ENCODE assay signal across 7 cellular contexts in the genomic region with DNA sequence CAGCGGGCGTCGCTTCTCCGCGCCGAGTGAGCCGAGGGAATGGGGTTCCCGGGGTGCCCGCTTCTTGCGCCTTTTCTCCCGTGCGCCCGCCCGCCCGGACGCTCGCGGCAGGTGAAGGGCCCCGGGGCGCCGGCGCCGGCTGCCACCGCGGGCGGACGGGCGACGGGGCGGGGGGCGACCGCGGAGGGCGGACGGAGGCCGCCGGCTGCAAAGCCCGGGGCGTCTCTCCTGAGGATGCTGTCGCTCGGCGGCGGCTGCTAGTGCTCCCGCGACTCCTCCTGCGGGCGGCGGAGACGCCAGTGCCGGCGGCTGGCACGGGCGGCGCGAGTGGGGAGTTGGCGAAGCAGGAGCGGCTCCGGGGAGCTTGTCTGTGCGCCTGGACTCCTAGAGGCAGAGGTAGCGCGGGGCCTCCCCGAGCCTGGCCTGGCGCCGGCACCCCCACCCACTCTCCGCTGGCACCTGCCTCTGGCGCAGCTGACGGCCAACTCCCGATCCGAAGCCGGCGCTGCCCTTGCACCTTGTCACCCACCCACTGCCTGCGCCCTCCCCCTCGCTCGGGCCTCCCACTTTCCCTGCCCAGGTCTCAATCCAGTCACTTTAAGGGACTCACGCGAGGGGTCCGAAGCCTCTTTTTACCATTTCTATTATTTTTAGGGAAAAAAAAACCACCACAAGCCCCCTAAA. TPM values are rescaled to one million over a fixed set of nuclear protein-coding genes. Genes with fewer than 3 reads are reported as not detected.
DNase-seq lines count a peak whose midpoint lies in the region; ATAC-seq and FAIRE-seq lines count a peak whose summit lies in the region.

A gene (minus strand): TSS at position 487 of the 684 bp plus-strand sequence. CDS start 701 bp downstream, outside the sequence.

- peaks cover 63% of the 10 kb centered on the region for H3K27me3 Mint-ChIP-seq in activated CD8-positive, alpha-beta T cell treated with anti-CD3 and anti-CD28 coated beads, Interleukin-2, amount 10 ng/mL, durations not matched to agents 7 days and 5 days (ENCODE audit: low read depth)

- H3K4me3 ChIP-seq in HUES64 (ENCODE audit: low read length), result peak within 1 kb of the TSS; percentile 64

- WGBS in HUES64, result under 1% methylated on average over 77 of the region's 77 CpGs

- H3K27ac ChIP-seq in HUES64 (ENCODE audit: low read depth, low read length), result peak within 1 kb of the TSS; percentile 7; the same call in 1 of the 2 replicates

- peak; percentile 43 for ATAC-seq in activated CD8-positive, alpha-beta T cell treated with anti-CD3 and anti-CD28 coated beads, Interleukin-2, amount 10 ng/mL, durations not matched to agents 7 days and 5 days
- no peak for ATAC-seq in GM18498 (IDR thresholded peaks at IDR 0.05; ENCODE audit: unreplicated experiment)
- no peak for ATAC-seq in GM21423 (IDR thresholded peaks at IDR 0.05; ENCODE audit: unreplicated experiment)

- CTCF ChIA-PET in activated CD8-positive, alpha-beta T cell treated with anti-CD3 and anti-CD28 coated beads, Interleukin-2, amount 10 ng/mL, durations not matched to agents 7 days and 5 days (lab: Charles Lee), result no interaction called here

- no peaks in the 10 kb centered on the region for H3K9me3 ChIP-seq in HUES64 (ENCODE audit: insufficient read depth, low read depth, low read length)

- peaks cover 11% of the 10 kb centered on the region for H3K4me1 Mint-ChIP-seq in activated CD8-positive, alpha-beta T cell treated with anti-CD3 and anti-CD28 coated beads, Interleukin-2, amount 10 ng/mL, durations not matched to agents 7 days and 5 days (ENCODE audit: low read depth)

- no peaks in the 10 kb centered on the region for H3K36me3 ChIP-seq in HUES64 (ENCODE audit: insufficient read depth, low read length)

- H3K27me3 ChIP-seq in HUES64 (ENCODE audit: insufficient read depth, low read length), result peaks cover 41% of the 10 kb centered on the region

- H3K9ac ChIP-seq in HUES64 (ENCODE audit: low read depth, low read length), result peak within 1 kb of the TSS; percentile 68

- POLR2A ChIA-PET in activated CD8-positive, alpha-beta T cell treated with anti-CD3 and anti-CD28 coated beads, Interleukin-2, amount 10 ng/mL, durations not matched to agents 7 days and 5 days (lab: Charles Lee), result no interaction called here

- H3K36me3 Mint-ChIP-seq in activated CD8-positive, alpha-beta T cell treated with anti-CD3 and anti-CD28 coated beads, Interleukin-2, amount 10 ng/mL, durations not matched to agents 7 days and 5 days (ENCODE audit: low read depth), result no peaks in the 10 kb centered on the region

- H3K4me3 Mint-ChIP-seq in activated CD8-positive, alpha-beta T cell treated with anti-CD3 and anti-CD28 coated beads, Interleukin-2, amount 10 ng/mL, durations not matched to agents 7 days and 5 days, result no peak within 1 kb of the TSS

- DNase-seq in activated CD8-positive, alpha-beta T cell treated with anti-CD3 and anti-CD28 coated beads, Interleukin-2, amount 10 ng/mL, durations not matched to agents 7 days and 5 days, result no peak
- peak; percentile 32 to 51 for DNase-seq in frontal cortex (ENCODE audit: low spot score in 2 of 2)
- DNase-seq in occipital lobe (lab: John Stamatoyannopoulos, UW), result peak; percentile 24
- DNase-seq in C1 segment of cervical spinal cord (lab: John Stamatoyannopoulos, UW), result no peak

- H3K9me3 Mint-ChIP-seq in activated CD8-positive, alpha-beta T cell treated with anti-CD3 and anti-CD28 coated beads, Interleukin-2, amount 10 ng/mL, durations not matched to agents 7 days and 5 days (ENCODE audit: insufficient read depth), result no peaks in the 10 kb centered on the region

- H3K4me1 ChIP-seq in HUES64 (ENCODE audit: insufficient read depth, low read length), result peaks cover 32% of the 10 kb centered on the region

- no peak within 1 kb of the TSS for H3K27ac Mint-ChIP-seq in activated CD8-positive, alpha-beta T cell treated with anti-CD3 and anti-CD28 coated beads, Interleukin-2, amount 10 ng/mL, durations not matched to agents 7 days and 5 days

- no peak for FAIRE-seq in frontal cortex (lab: Jason Lieb, UNC)

RNA-seq across cellular contexts. Expression of the gene that starts here (rescaled TPM):
- 5.6 TPM for polyA plus RNA-seq in HUES64 (2013, experiment 1 of 2)
- 3.9 TPM for polyA plus RNA-seq in HUES64 (2013, experiment 2 of 2)
- total RNA-seq in activated CD8-positive, alpha-beta T cell treated with anti-CD3 and anti-CD28 coated beads, Interleukin-2, amount 10 ng/mL, durations not matched to agents 7 days and 5 days, result not detected
- total RNA-seq in frontal cortex (2.4 TPM), occipital lobe (2.8 TPM)

Comparison
In these comparisons a context has a peak if more than half of its experiments do, and no peak if none do; other contexts are left out.
1. Peak in ATAC-seq in activated CD8-positive, alpha-beta T cell treated with anti-CD3 and anti-CD28 coated beads, Interleukin-2, amount 10 ng/mL, durations not matched to agents 7 days and 5 days; RNA of the gene not detected or under 1 TPM.
2. DNase-seq: peak in frontal cortex (2 of 2) and occipital lobe (single experiment); none in activated CD8-positive, alpha-beta T cell treated with anti-CD3 and anti-CD28 coated beads, Interleukin-2, amount 10 ng/mL, durations not matched to agents 7 days and 5 days (single experiment) and C1 segment of cervical spinal cord (0 of 14).